In genomic region chr15:96331942-96332853, GRCh38 we compare ENCODE assay signal across 8 cellular contexts. TPM values are rescaled to one million over a fixed set of nuclear protein-coding genes. Genes with fewer than 3 reads are reported as not detected.
DNase-seq lines count a peak whose midpoint lies in the region; ATAC-seq and TF ChIP-seq lines count a peak whose summit lies in the region.

No MANE protein-coding gene starts in this region.

- H3K4me3 ChIP-seq in fibroblast of pulmonary artery (replicated peaks; ENCODE audit: low read depth, low read length): peak overlapping the region; percentile 68

- H3K36me3 Mint-ChIP-seq in activated CD4-positive, alpha-beta T cell treated with anti-CD3 and anti-CD28 coated beads, Interleukin-2, amount 10 ng/mL, durations not matched to agents 7 days and 5 days (ENCODE audit: low read depth): peaks cover 5% of the 10 kb centered on the region
- H3K36me3 Mint-ChIP-seq in T-helper 17 cell (ENCODE audit: low read depth) (peaks cover 13% of the 10 kb centered on the region), progenitor cell of endocrine pancreas (ENCODE audit: insufficient read depth) (peaks cover 20% of the 10 kb centered on the region)

- no peaks in the 10 kb centered on the region for H3K9me3 Mint-ChIP-seq in activated CD4-positive, alpha-beta T cell treated with anti-CD3 and anti-CD28 coated beads, Interleukin-2, amount 10 ng/mL, durations not matched to agents 7 days and 5 days
- H3K9me3 Mint-ChIP-seq in progenitor cell of endocrine pancreas (ENCODE audit: low read depth): no peaks in the 10 kb centered on the region

- no peaks in the 10 kb centered on the region for H3K9me3 ChIP-seq in T-helper 17 cell (ENCODE audit: control insufficient read depth, low read length, poor library complexity, severe bottlenecking)

- POLR2A ChIA-PET in activated CD4-positive, alpha-beta T cell treated with anti-CD3 and anti-CD28 coated beads, Interleukin-2, amount 10 ng/mL, durations not matched to agents 7 days and 5 days (lab: Charles Lee): no interaction called here

- no peak for ATAC-seq in T-helper 17 cell
- ATAC-seq in GM19463 (IDR thresholded peaks at IDR 0.05; ENCODE audit: unreplicated experiment): no peak

- CTCF ChIA-PET in activated CD4-positive, alpha-beta T cell treated with anti-CD3 and anti-CD28 coated beads, Interleukin-2, amount 10 ng/mL, durations not matched to agents 7 days and 5 days (lab: Charles Lee): interaction anchor here (1.0 to 1.4 kb wide), 2 partner anchors 12 to 31 kb away, joined by 3 to 4 read pairs; no protein-coding TSS in a partner anchor

- no peak for DNase-seq in activated CD4-positive, alpha-beta T cell treated with anti-CD3 and anti-CD28 coated beads, Interleukin-2, amount 10 ng/mL, durations not matched to agents 7 days and 5 days
- DNase-seq in activated CD4-positive, alpha-beta T cell treated with anti-CD3 and anti-CD28 coated beads, Interleukin-2, amount 50 U/mL, for 1 hour: no peak
- no peak for DNase-seq in T-helper 17 cell
- peak; percentile 63 for DNase-seq in fibroblast of pulmonary artery (ENCODE audit: low read depth)
- DNase-seq in progenitor cell of endocrine pancreas (ENCODE audit: low spot score, unreplicated experiment): no peak
- DNase-seq in activated CD4-positive, alpha-beta T cell treated with anti-CD3 and anti-CD28 coated beads for 1 hour: no peak
- DNase-seq in SIG-M5 treated with dmso at 0.1 percent for 504 hours (lab: John Stamatoyannopoulos, UW; ENCODE audit: unreplicated experiment): no peak

- TF ChIP-seq CTCF in fibroblast of pulmonary artery (IDR thresholded peaks at IDR 0.05; ENCODE audit: low read length, missing control alignments) (no peak), progenitor cell of endocrine pancreas (IDR thresholded peaks at IDR 0.05; ENCODE audit: unreplicated experiment) (peak; percentile 16)

- peak overlapping the region; percentile 51 for H3K4me3 Mint-ChIP-seq in activated CD4-positive, alpha-beta T cell treated with anti-CD3 and anti-CD28 coated beads, Interleukin-2, amount 10 ng/mL, durations not matched to agents 7 days and 5 days
- H3K4me3 Mint-ChIP-seq in T-helper 17 cell (peak overlapping the region; percentile 33), progenitor cell of endocrine pancreas (ENCODE audit: low read depth) (peak overlapping the region; percentile 89)

- peaks cover 7% of the 10 kb centered on the region for H3K4me1 Mint-ChIP-seq in activated CD4-positive, alpha-beta T cell treated with anti-CD3 and anti-CD28 coated beads, Interleukin-2, amount 10 ng/mL, durations not matched to agents 7 days and 5 days
- H3K4me1 Mint-ChIP-seq in T-helper 17 cell (peaks cover 6% of the 10 kb centered on the region), progenitor cell of endocrine pancreas (ENCODE audit: low read depth) (peaks cover 43% of the 10 kb centered on the region)

- peak overlapping the region; percentile 60 for H3K27ac Mint-ChIP-seq in activated CD4-positive, alpha-beta T cell treated with anti-CD3 and anti-CD28 coated beads, Interleukin-2, amount 10 ng/mL, durations not matched to agents 7 days and 5 days
- H3K27ac Mint-ChIP-seq in T-helper 17 cell (no peak overlapping the region), progenitor cell of endocrine pancreas (peak overlapping the region; percentile 98)

- H3K27me3 Mint-ChIP-seq in activated CD4-positive, alpha-beta T cell treated with anti-CD3 and anti-CD28 coated beads, Interleukin-2, amount 10 ng/mL, durations not matched to agents 7 days and 5 days: peaks cover 81% of the 10 kb centered on the region
- peaks cover 65% of the 10 kb centered on the region for H3K27me3 Mint-ChIP-seq in T-helper 17 cell
- peaks cover 16% of the 10 kb centered on the region for H3K27me3 Mint-ChIP-seq in progenitor cell of endocrine pancreas

RNA-seq across cellular contexts. Expression of gene NR2F2, which starts 1.7 kb away (rescaled TPM):
- not detected for total RNA-seq in activated CD4-positive, alpha-beta T cell treated with anti-CD3 and anti-CD28 coated beads, Interleukin-2, amount 10 ng/mL, durations not matched to agents 7 days and 5 days
- total RNA-seq in T-helper 17 cell: not detected
- total RNA-seq in progenitor cell of endocrine pancreas: 40.3 and 48.6 TPM in 2 replicates

Comparison
In these comparisons a context has a peak if more than half of its experiments do, and no peak if none do; other contexts are left out.
1. H3K4me3 Mint-ChIP-seq: peak in every context shown above with its lines; median percentile 89 in progenitor cell of endocrine pancreas; 51 in activated CD4-positive, alpha-beta T cell treated with anti-CD3 and anti-CD28 coated beads, Interleukin-2, amount 10 ng/mL, durations not matched to agents 7 days and 5 days; 33 in T-helper 17 cell.
2. RNA of gene NR2F2, which starts 1.7 kb away (total RNA-seq): 40.3 to 48.6 TPM in progenitor cell of endocrine pancreas; not detected in activated CD4-positive, alpha-beta T cell treated with anti-CD3 and anti-CD28 coated beads, Interleukin-2, amount 10 ng/mL, durations not matched to agents 7 days and 5 days and not detected in T-helper 17 cell; every median in the first group is over 10 times any median in the second.